ENCODE assay signal across 25 cellular contexts in the genomic region with DNA sequence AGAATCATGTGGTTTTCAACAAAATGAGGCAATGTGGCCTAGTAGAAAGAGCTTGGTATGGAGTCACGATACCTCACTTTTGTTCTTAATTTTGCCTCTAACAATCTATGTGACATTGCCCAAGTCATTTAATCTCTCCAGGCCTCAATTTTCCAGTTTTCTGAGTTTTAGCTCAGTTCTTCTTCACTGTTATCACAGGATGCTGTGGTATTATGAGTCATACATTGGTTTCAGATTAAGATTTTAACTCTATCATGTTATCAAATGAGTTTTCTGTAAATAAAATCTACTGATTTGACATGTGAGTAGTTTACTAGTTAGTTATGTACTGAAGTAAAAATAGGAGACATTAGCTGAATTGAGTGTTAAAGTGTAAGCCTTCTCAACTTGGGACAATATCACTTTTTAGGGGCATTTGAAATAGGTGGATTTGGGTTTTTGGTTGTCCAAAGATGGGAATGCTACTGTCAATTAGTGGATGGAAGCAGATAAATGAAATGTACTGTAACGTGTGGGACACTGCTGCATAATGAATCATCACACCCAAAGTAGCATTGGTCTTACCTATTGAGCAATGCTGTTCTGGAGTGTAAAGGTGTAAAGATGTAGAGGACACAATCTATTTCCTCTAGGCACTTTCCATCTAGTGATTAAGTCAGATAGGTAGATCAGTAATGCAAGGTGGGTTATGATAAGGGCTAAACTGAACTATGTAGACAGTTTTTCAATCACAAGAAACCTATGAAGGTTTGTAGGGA.
DNase-seq lines count a peak whose midpoint lies in the region; ATAC-seq and TF ChIP-seq lines count a peak whose summit lies in the region.
"Had no signal": no experiment of that assay in that cellular context is flagged by ENCODE, and none has a peak within 500 bp of the region (broad histone marks: within the 10 kb centered on the region; RNA-seq: fewer than 3 reads in every experiment).

No MANE protein-coding gene starts in this region.

- in situ Hi-C loops in brain microvascular endothelial cell (cut with HindIII; ENCODE audit: low pct_ligation_motif_present, low sequenced_read_pairs): no loop called here

- H3K27ac ChIP-seq in brain microvascular endothelial cell: no peak overlapping the region
- H3K27ac ChIP-seq in spleen: no peak overlapping the region
- H3K27ac ChIP-seq: body of pancreas, RWPE1, SK-N-MC had no signal

- WGBS in spleen, 5 donors: 88 to 97% (median 95%) methylated on average over 2 of the region's 2 CpGs

- H3K27ac Mint-ChIP-seq in natural killer cell treated with Interleukin-12 subunit alpha and Interleukin-12 subunit beta and Interleukin-15 and Interleukin-18, amount 100 ng/mL, for 72 hours: no peak overlapping the region
- H3K27ac Mint-ChIP-seq: naive B cell; stimulated activated naive CD8-positive, alpha-beta T cell treated with anti-CD3 and anti-CD28 coated beads, Interleukin-15, Interleukin-2, amounts not matched to agents 100 ng/mL and 50 ng/mL, for 24 hours; type B pancreatic cell had no signal

- H3K36me3 ChIP-seq in brain microvascular endothelial cell (replicated peaks): no peaks in the 10 kb centered on the region
- H3K36me3 ChIP-seq in spleen: peaks cover 0 to 76% (median 17%) of the 10 kb centered on the region in 6 donors

- no peaks in the 10 kb centered on the region for H3K9me3 Mint-ChIP-seq in natural killer cell treated with Interleukin-12 subunit alpha and Interleukin-12 subunit beta and Interleukin-15 and Interleukin-18, amount 100 ng/mL, for 72 hours
- H3K9me3 Mint-ChIP-seq: naive B cell; stimulated activated naive CD8-positive, alpha-beta T cell treated with anti-CD3 and anti-CD28 coated beads, Interleukin-15, Interleukin-2, amounts not matched to agents 100 ng/mL and 50 ng/mL, for 24 hours; type B pancreatic cell had no signal

- no peak for DNase-seq in activated CD4-positive, CD25-positive, alpha-beta regulatory T cell treated with anti-CD3 and anti-CD28 coated beads, Interleukin-2, amount 50 U/mL, for 72 hours
- DNase-seq in M059J (ENCODE audit: low read depth) (peak; percentile 33), brain microvascular endothelial cell (peak; percentile 12), spleen (no peak), NCI-H748 treated with DMSO at 0.1 percent for 48 hours (lab: John Stamatoyannopoulos, UW) (no peak), AG08395 (ENCODE audit: low spot score) (no peak)
- DNase-seq in natural killer cell treated with Interleukin-12 subunit alpha and Interleukin-12 subunit beta and Interleukin-15 and Interleukin-18, amount 100 ng/mL, for 72 hours (ENCODE audit: low spot score): no peak
- DNase-seq: 8988T; activated CD4-positive, alpha-beta T cell treated with anti-CD3 and anti-CD28 coated beads, Interleukin-2, amount 50 U/mL, for 48 hours; activated naive CD4-positive, alpha-beta T cell treated with anti-CD3 and anti-CD28 coated beads, Interleukin-2, amount 50 U/mL, for 16 hours; COR-L47; DMS79 treated with DMSO at 0.1 percent for 48 hours; left cardiac atrium; naive B cell; NCI-H1436 treated with DMSO at 0.1 percent for 48 hours; NCI-H2171 treated with DMSO at 0.1 percent for 48 hours; NCI-H69; retina; stimulated activated CD4-positive, alpha-beta T cell treated with anti-CD3 and anti-CD28 coated beads, Interleukin-4, amount 100 ng/mL, for 1 hour had no signal

- H3K27me3 ChIP-seq in brain microvascular endothelial cell (replicated peaks) (no peaks in the 10 kb centered on the region), spleen (replicated peaks in 1 of 7) (no peaks in the 10 kb centered on the region)
- H3K27me3 ChIP-seq: body of pancreas had no signal

- TF ChIP-seq CTCF in brain microvascular endothelial cell (IDR thresholded peaks at IDR 0.05; ENCODE audit: low read depth, low read length, missing control alignments) (no peak), spleen (IDR thresholded peaks at IDR 0.05 in 8 of 11, conservative IDR thresholded peaks at IDR 0.05 in 3 of 11) (no peak)

- no peaks in the 10 kb centered on the region for H3K9me3 ChIP-seq in spleen
- H3K9me3 ChIP-seq: body of pancreas had no signal

- H3K4me3 ChIP-seq in brain microvascular endothelial cell (ENCODE audit: low read depth, low read length): no peak overlapping the region
- no peak overlapping the region for H3K4me3 ChIP-seq in spleen
- H3K4me3 ChIP-seq: body of pancreas, SK-N-MC had no signal

- peak; percentile 61 to 67 for ATAC-seq in activated CD4-positive, CD25-positive, alpha-beta regulatory T cell treated with anti-CD3 and anti-CD28 coated beads, Interleukin-2, amount 50 U/mL, for 24 hours
- no peak for ATAC-seq in natural killer cell treated with Interleukin-12 subunit alpha and Interleukin-12 subunit beta and Interleukin-15 and Interleukin-18, amount 100 ng/mL, for 72 hours
- ATAC-seq: body of pancreas, left cardiac atrium had no signal

- peaks cover 0 to 3% of the 10 kb centered on the region in 2 donors for H3K4me1 Mint-ChIP-seq in natural killer cell treated with Interleukin-12 subunit alpha and Interleukin-12 subunit beta and Interleukin-15 and Interleukin-18, amount 100 ng/mL, for 72 hours (ENCODE audit: low read depth in 2 of 2)

- no peaks in the 10 kb centered on the region for H3K4me1 ChIP-seq in spleen

- peaks cover 6% of the 10 kb centered on the region for H3K36me3 Mint-ChIP-seq in natural killer cell treated with Interleukin-12 subunit alpha and Interleukin-12 subunit beta and Interleukin-15 and Interleukin-18, amount 100 ng/mL, for 72 hours

- H3K27me3 Mint-ChIP-seq in natural killer cell treated with Interleukin-12 subunit alpha and Interleukin-12 subunit beta and Interleukin-15 and Interleukin-18, amount 100 ng/mL, for 72 hours: no peaks in the 10 kb centered on the region
- H3K27me3 Mint-ChIP-seq: naive B cell; stimulated activated naive CD8-positive, alpha-beta T cell treated with anti-CD3 and anti-CD28 coated beads, Interleukin-15, Interleukin-2, amounts not matched to agents 100 ng/mL and 50 ng/mL, for 24 hours; type B pancreatic cell had no signal

- no peak for TF ChIP-seq POLR2A in spleen (IDR thresholded peaks at IDR 0.05)

- intact Hi-C loops in spleen (cut with DNase I; ENCODE audit: low total_unique reads): no loop called here

- H3K4me3 Mint-ChIP-seq in natural killer cell treated with Interleukin-12 subunit alpha and Interleukin-12 subunit beta and Interleukin-15 and Interleukin-18, amount 100 ng/mL, for 72 hours: peak overlapping the region; percentile 13
- H3K4me3 Mint-ChIP-seq: naive B cell; stimulated activated naive CD8-positive, alpha-beta T cell treated with anti-CD3 and anti-CD28 coated beads, Interleukin-15, Interleukin-2, amounts not matched to agents 100 ng/mL and 50 ng/mL, for 24 hours; type B pancreatic cell had no signal

Comparison
In these comparisons a context has a peak if more than half of its experiments do, and no peak if none do; other contexts are left out.
1. ATAC-seq: peak in activated CD4-positive, CD25-positive, alpha-beta regulatory T cell treated with anti-CD3 and anti-CD28 coated beads, Interleukin-2, amount 50 U/mL, for 24 hours (2 of 2); none in natural killer cell treated with Interleukin-12 subunit alpha and Interleukin-12 subunit beta and Interleukin-15 and Interleukin-18, amount 100 ng/mL, for 72 hours (0 of 2).
2. DNase-seq: peak in M059J (single experiment) and brain microvascular endothelial cell (single experiment); none in activated CD4-positive, CD25-positive, alpha-beta regulatory T cell treated with anti-CD3 and anti-CD28 coated beads, Interleukin-2, amount 50 U/mL, for 72 hours (single experiment), natural killer cell treated with Interleukin-12 subunit alpha and Interleukin-12 subunit beta and Interleukin-15 and Interleukin-18, amount 100 ng/mL, for 72 hours (single experiment), spleen (single experiment), NCI-H748 treated with DMSO at 0.1 percent for 48 hours (single experiment) and AG08395 (single experiment).